In the genomic region with DNA sequence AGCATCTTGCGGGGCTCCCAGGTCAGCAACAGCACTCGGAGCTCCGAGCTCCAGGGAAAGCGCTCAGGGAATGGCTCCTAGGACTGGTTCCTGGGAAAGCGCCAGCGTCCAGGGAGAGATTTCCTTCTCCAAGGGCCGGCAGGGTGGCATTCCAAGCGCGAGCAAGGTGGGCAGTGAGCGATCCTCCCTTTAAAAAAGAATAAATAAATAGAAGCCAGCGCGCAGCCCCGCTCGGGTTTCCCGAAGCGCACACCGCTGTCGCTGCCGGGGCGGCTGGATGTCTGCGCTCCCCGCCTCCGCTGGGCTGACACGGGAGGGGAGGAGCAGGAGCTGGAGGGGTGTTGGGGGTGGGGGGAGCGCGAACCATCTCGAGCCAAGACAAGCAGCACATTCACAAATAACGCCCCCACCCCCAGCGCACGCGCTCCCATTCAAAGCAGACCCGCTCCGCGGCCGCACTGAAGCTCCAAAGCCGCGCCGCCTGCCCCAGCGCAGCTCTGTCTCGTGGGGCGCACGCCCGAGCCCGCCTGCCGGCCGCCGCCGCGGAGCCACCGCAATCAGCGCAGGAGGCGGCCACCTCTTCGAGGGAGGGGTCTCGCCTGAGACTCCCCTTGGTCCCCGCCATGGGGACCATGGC, we compare ENCODE assay signal across 10 cellular contexts.
DNase-seq lines count a peak whose midpoint lies in the region.
"Had no signal": no experiment of that assay in that cellular context is flagged by ENCODE, and none has a peak within 500 bp of the region (broad histone marks: within the 10 kb centered on the region; RNA-seq: fewer than 3 reads in every experiment).

No MANE protein-coding gene starts in this region.

- H3K9ac ChIP-seq in mucosa of rectum (ENCODE audit: low read depth in 1 of 2, low read length in 2 of 2) = peak overlapping the region; percentile 86 to 89

- DNase-seq in NCI-H82 (lab: John Stamatoyannopoulos, UW) (peak; percentile 24), NCI-H82 treated with DMSO at 0.1 percent for 48 hours (lab: John Stamatoyannopoulos, UW; ENCODE audit: unreplicated experiment) (no peak), middle frontal gyrus (ENCODE audit: extremely low spot score, low spot score) (no peak), T-helper 1 cell (no peak), RKO (ENCODE audit: low spot score) (no peak)
- DNase-seq: AML-193, MG63 had no signal

- peak overlapping the region in 1 of 2 donors; percentile 55 for H3K27ac ChIP-seq in esophagus (ENCODE audit: low read depth in 2 of 2, low read length in 1 of 2)
- peak overlapping the region; percentile 77 to 87 for H3K27ac ChIP-seq in mucosa of rectum (ENCODE audit: low read depth in 2 of 2, low read length in 2 of 2)
- no peak overlapping the region for H3K27ac ChIP-seq in urinary bladder (ENCODE audit: low read depth)

- H3K36me3 ChIP-seq in esophagus (ENCODE audit: control insufficient read depth in 2 of 2, insufficient read depth in 2 of 2, low read length in 1 of 2) (no peaks in the 10 kb centered on the region), mucosa of rectum (ENCODE audit: control insufficient read depth in 2 of 2, insufficient read depth in 2 of 2, low read length in 2 of 2) (no peaks in the 10 kb centered on the region), urinary bladder (ENCODE audit: insufficient read depth) (no peaks in the 10 kb centered on the region)
- H3K36me3 ChIP-seq: MG63 had no signal

- H3K4me1 ChIP-seq in esophagus (ENCODE audit: control insufficient read depth in 2 of 2, insufficient read depth in 2 of 2, low read length in 1 of 2) (peaks cover 3 to 4% of the 10 kb centered on the region in 2 donors), mucosa of rectum (ENCODE audit: control insufficient read depth in 2 of 2, insufficient read depth in 2 of 2, low read length in 2 of 2) (peaks cover 4% of the 10 kb centered on the region in 2 donors), urinary bladder (ENCODE audit: insufficient read depth) (no peaks in the 10 kb centered on the region)

- H3K27me3 ChIP-seq in esophagus (ENCODE audit: control insufficient read depth in 1 of 2, insufficient read depth in 2 of 2, low read length in 2 of 2) (peaks cover 4 to 10% of the 10 kb centered on the region in 2 donors), mucosa of rectum (ENCODE audit: control insufficient read depth in 2 of 2, insufficient read depth in 2 of 2, low read length in 2 of 2) (peaks cover 0 to 4% of the 10 kb centered on the region in 2 donors)

- 3 to 4% methylated on average over 55 of the region's 55 CpGs for WGBS in esophagus, 2 donors
- under 1% methylated on average over 55 of the region's 55 CpGs for WGBS in urinary bladder

- peaks cover 0 to 5% of the 10 kb centered on the region in 2 donors for H3K9me3 ChIP-seq in esophagus (ENCODE audit: control insufficient read depth in 2 of 2, insufficient read depth in 1 of 2, low read depth in 1 of 2, low read length in 1 of 2)
- H3K9me3 ChIP-seq in mucosa of rectum (ENCODE audit: control insufficient read depth in 2 of 2, low read length in 2 of 2) = no peaks in the 10 kb centered on the region
- H3K9me3 ChIP-seq: MG63 had no signal

- H3K4me3 ChIP-seq in esophagus (ENCODE audit: low read depth in 1 of 2, low read length in 2 of 2) = peak overlapping the region; percentile 33 to 42
- H3K4me3 ChIP-seq in mucosa of rectum (ENCODE audit: low read length in 2 of 2) = peak overlapping the region; percentile 82 to 83
- peak overlapping the region; percentile 16 for H3K4me3 ChIP-seq in urinary bladder (ENCODE audit: low read depth, low read length)
- H3K4me3 ChIP-seq: MG63 had no signal

Comparison
In these comparisons a context has a peak if more than half of its experiments do, and no peak if none do; other contexts are left out.
1. H3K4me3 ChIP-seq: peak in every context shown above with its lines; median percentile 82 in mucosa of rectum; 38 in esophagus; 16 in urinary bladder.